29 cellular contexts compared by ENCODE assay signal in genomic region chr5:83645936-83646335, GRCh38.
DNase-seq lines count a peak whose midpoint lies in the region; ATAC-seq, FAIRE-seq and TF ChIP-seq lines count a peak whose summit lies in the region.
"Had no signal": no experiment of that assay in that cellular context is flagged by ENCODE, and none has a peak within 500 bp of the region (broad histone marks: within the 10 kb centered on the region; RNA-seq: fewer than 3 reads in every experiment).

No MANE protein-coding gene starts in this region.

- H2AFZ ChIP-seq in HCT116 (ENCODE audit: low read depth, low read length, poor library complexity, severe bottlenecking) (no peak overlapping the region), K562 (ENCODE audit: low read depth, low read length) (no peak overlapping the region), smooth muscle cell (ENCODE audit: low read depth) (peak overlapping the region; percentile 71)
- H2AFZ ChIP-seq: GM23338 had no signal

- TF ChIP-seq RAD21 in HCT116 (IDR thresholded peaks at IDR 0.05; ENCODE audit: low read depth) (no peak), K562 (CRISPR knock-in tag; conservative IDR thresholded peaks at IDR 0.05 in 1 of 2, IDR thresholded peaks at IDR 0.05 in 1 of 2) (no peak)

- 0 out of 2 replicates have a peak, but pooled peaks cover 2% of the 10 kb centered on the region for H3K9me2 ChIP-seq in HCT116 (ENCODE audit: insufficient read depth)

- H3K4me1 ChIP-seq in HCT116 (ENCODE audit: control insufficient read depth in 1 of 2, insufficient read depth in 2 of 2, low read length in 2 of 2) (no peaks in the 10 kb centered on the region), K562 (replicated peaks in 1 of 2; ENCODE audit: control insufficient read depth in 2 of 2, insufficient read depth in 2 of 2, low read length in 2 of 2) (no peaks in the 10 kb centered on the region), smooth muscle cell (ENCODE audit: low read depth) (peaks cover 13% of the 10 kb centered on the region)
- H3K4me1 ChIP-seq: heart right ventricle, psoas muscle had no signal

- H3K79me2 ChIP-seq in HCT116 (ENCODE audit: insufficient read depth, low read length) (no peaks in the 10 kb centered on the region), K562 (ENCODE audit: control insufficient read depth, insufficient read depth, low read length) (no peaks in the 10 kb centered on the region), smooth muscle cell (ENCODE audit: low read depth) (no peaks in the 10 kb centered on the region)

- H3F3A ChIP-seq in smooth muscle cell (ENCODE audit: low read depth): peaks cover 13% of the 10 kb centered on the region

- RAD21 ChIA-PET in HCT116 (lab: Charles Lee; ENCODE audit: low non-redundant PET in 1 of 2, low total read pairs in 2 of 2, uncharacterized antibody in 2 of 2, unreplicated experiment in 2 of 2): no interaction called here

- intact Hi-C loops in HCT116 (cut with micrococcal nuclease): no loop called here
- intact Hi-C loops in K562 (cut with micrococcal nuclease): no loop called here

- no peak overlapping the region for H3K4me3 ChIP-seq in HCT116 (replicated peaks in 1 of 2; ENCODE audit: low read depth in 1 of 2, low read length in 2 of 2)
- no peak overlapping the region for H3K4me3 ChIP-seq in K562
- H3K4me3 ChIP-seq in fibroblast of the aortic adventitia (ENCODE audit: low read depth, low read length): no peak overlapping the region
- H3K4me3 ChIP-seq in smooth muscle cell: no peak overlapping the region
- H3K4me3 ChIP-seq: GM23338, heart right ventricle, psoas muscle had no signal

- BruUV-seq in HCT116 (replicated peaks; lab: Mats Ljungman, UMichigan) (no TSS peak), K562 (replicated peaks; lab: Mats Ljungman, UMichigan) (no TSS peak)

- POLR2A ChIA-PET in HCT116 (lab: Charles Lee) (no interaction called here), K562 (lab: Yijun Ruan, JAX) (no interaction called here)

- H3K27ac ChIP-seq in HCT116 (ENCODE audit: low read depth, low read length) (no peak overlapping the region), K562 (ENCODE audit: extremely low read depth, low read depth, low read length) (no peak overlapping the region), smooth muscle cell (ENCODE audit: low read depth) (peak overlapping the region; percentile 37)
- H3K27ac ChIP-seq: heart right ventricle, neutrophil, psoas muscle had no signal

- no peak for TF ChIP-seq POLR2A in HCT116 (IDR thresholded peaks at IDR 0.05; ENCODE audit: borderline replicate concordance, extremely low read depth, insufficient read depth, insufficient read length)
- no peak for TF ChIP-seq POLR2A in K562 (conservative IDR thresholded peaks at IDR 0.05)

- H4K20me1 ChIP-seq in HCT116 (ENCODE audit: insufficient read depth) (no peaks in the 10 kb centered on the region), K562 (replicated peaks; ENCODE audit: control insufficient read depth, insufficient read depth, low read length) (no peaks in the 10 kb centered on the region), smooth muscle cell (ENCODE audit: low read depth) (no peaks in the 10 kb centered on the region)

- TF ChIP-seq CTCF in HCT116 (IDR thresholded peaks at IDR 0.05 in 2 of 3, conservative IDR thresholded peaks at IDR 0.05 in 1 of 3; ENCODE audit: borderline replicate concordance in 1 of 3, insufficient read depth in 1 of 3, low read depth in 2 of 3, low read length in 2 of 3) (no peak), K562 (IDR thresholded peaks at IDR 0.05 in 2 of 3, conservative IDR thresholded peaks at IDR 0.05 in 1 of 3; ENCODE audit: insufficient read depth in 2 of 3, low read depth in 1 of 3, low read length in 3 of 3) (no peak), fibroblast of the aortic adventitia (IDR thresholded peaks at IDR 0.05; ENCODE audit: insufficient read depth, low read length) (no peak), smooth muscle cell (IDR thresholded peaks at IDR 0.05; ENCODE audit: borderline replicate concordance, insufficient read depth, poor library complexity, severe bottlenecking) (no peak)

- WGBS in K562 (ENCODE audit: insufficient coverage, low coverage, missing lambda C conversion rate): 0% methylated on average over 1 of the region's 1 CpG
- 87% methylated on average over 1 of the region's 1 CpG for whole genome bisulfite sequencing in smooth muscle cell (ENCODE audit: low lambda C conversion rate)

- no peaks in the 10 kb centered on the region for H3K27me3 ChIP-seq in HCT116 (ENCODE audit: insufficient read depth, low read length)
- no peaks in the 10 kb centered on the region for H3K27me3 ChIP-seq in K562 (ENCODE audit: control insufficient read depth in 2 of 2, insufficient read depth in 2 of 2, low read length in 2 of 2)
- no peaks in the 10 kb centered on the region for H3K27me3 ChIP-seq in smooth muscle cell (ENCODE audit: low read depth)
- H3K27me3 ChIP-seq: heart right ventricle, neutrophil had no signal

- DNase-seq in HCT116 (ENCODE audit: low read depth, low spot score) (no peak), K562 (ENCODE audit: extremely low read depth in 1 of 4, low spot score in 3 of 4) (no peak), fibroblast of the aortic adventitia (ENCODE audit: low read depth) (peak; percentile 44), smooth muscle cell (lab: John Stamatoyannopoulos, UW; ENCODE audit: unreplicated experiment) (no peak), cerebellar cortex (ENCODE audit: low spot score) (no peak), MV-4-11 (lab: John Stamatoyannopoulos, UW) (no peak)
- no peak for DNase-seq in activated effector memory CD4-positive, alpha-beta T cell treated with Interleukin-2 at 50 U/mL for 16 hours
- DNase-seq: activated B cell treated with CpG ODN at 0.5 μM for 24 hours; activated CD4-positive, alpha-beta T cell treated with anti-CD3 and anti-CD28 coated beads, Interleukin-2, amount 50 U/mL, for 1 hour; activated gamma-delta T cell; activated naive CD8-positive, alpha-beta T cell treated with anti-CD3 and anti-CD28 coated beads, Interleukin-2, amount 10 ng/mL, durations not matched to agents 7 days and 5 days; activated T-cell treated with anti-CD3 and anti-CD28 coated beads, Interleukin-2, amount 50 U/mL, for 1 hour; DMS79 treated with DMSO at 0.1 percent for 48 hours; foreskin melanocyte; GF-D8; heart right ventricle; HFFc6; midbrain; naive thymus-derived CD4-positive, alpha-beta T cell; NCI-H1105; NCI-H1930; NCI-H524; NK-92 treated with Interleukin-12 subunit alpha and Interleukin-12 subunit beta, amount 100 ng/mL, for 24 hours; PC-3; psoas muscle had no signal

- no peaks in the 10 kb centered on the region for H3K36me3 ChIP-seq in HCT116 (ENCODE audit: control insufficient read depth in 1 of 2, insufficient read depth in 2 of 2, low read length in 2 of 2)
- no peaks in the 10 kb centered on the region for H3K36me3 ChIP-seq in K562 (ENCODE audit: control insufficient read depth, insufficient read depth, low read length)
- H3K36me3 ChIP-seq in smooth muscle cell (ENCODE audit: low read depth): no peaks in the 10 kb centered on the region
- H3K36me3 ChIP-seq: heart right ventricle, neutrophil had no signal

- no peak for FAIRE-seq in K562 (lab: Jason Lieb, UNC)

- no peaks in the 10 kb centered on the region for H3K9me1 ChIP-seq in K562 (ENCODE audit: control insufficient read depth, insufficient read depth, low read length)

- no peaks in the 10 kb centered on the region for H3K9me3 ChIP-seq in HCT116 (ENCODE audit: control insufficient read depth in 1 of 2, insufficient read depth in 1 of 2, low read depth in 1 of 2, low read length in 2 of 2)
- H3K9me3 ChIP-seq in K562 (replicated peaks; ENCODE audit: control insufficient read depth, insufficient read depth, low read depth, low read length): no peaks in the 10 kb centered on the region
- no peaks in the 10 kb centered on the region for H3K9me3 ChIP-seq in smooth muscle cell (replicated peaks; ENCODE audit: low read depth)
- H3K9me3 ChIP-seq: heart right ventricle, neutrophil, psoas muscle had no signal

- in situ Hi-C loops in K562 (cut with MboI): no loop called here

- H3K4me2 ChIP-seq in HCT116 (ENCODE audit: low read length) (no peak overlapping the region), K562 (ENCODE audit: insufficient read depth, low read length) (no peak overlapping the region), smooth muscle cell (peak overlapping the region; percentile 39)
- H3K4me2 ChIP-seq: GM23338 had no signal

- TF ChIP-seq EP300 in K562 (IDR thresholded peaks at IDR 0.05; ENCODE audit: low read length): no peak

- ATAC-seq in HCT116 (no peak), K562 (no peak)
- ATAC-seq: GM23338; heart right ventricle; naive thymus-derived CD4-positive, alpha-beta T cell; PC-3; psoas muscle; SK-N-SH treated with all-trans-retinoic acid at 6 μM for 48 hours; stimulated activated effector memory CD8-positive, alpha-beta T cell treated with anti-CD3 and anti-CD28 coated beads, Interleukin-12 subunit alpha, Interleukin-12 subunit beta, amount 100 ng/mL, for 72 hours had no signal

- CTCF ChIA-PET in HCT116 (lab: Charles Lee): no interaction called here
- CTCF ChIA-PET in K562 (lab: Yijun Ruan, JAX; ENCODE audit: low intra/inter-chr PET ratio): no interaction called here

- no peak overlapping the region for H3K9ac ChIP-seq in HCT116 (ENCODE audit: low read length)
- no peak overlapping the region for H3K9ac ChIP-seq in K562 (ENCODE audit: insufficient read depth in 1 of 2, low read depth in 2 of 2, low read length in 2 of 2)
- H3K9ac ChIP-seq in smooth muscle cell (ENCODE audit: low read depth): no peak overlapping the region

TF ChIP-seq in K562, 482 proteins besides CTCF, POLR2A, EP300 and RAD21:
- TF ChIP-seq CEBPG (CRISPR knock-in tag; IDR thresholded peaks at IDR 0.05) (no peak), CEBPG (tag; conservative IDR thresholded peaks at IDR 0.05 in 1 of 2, IDR thresholded peaks at IDR 0.05 in 1 of 2) (peak; percentile 75 to 82), ATF3 (IDR thresholded peaks at IDR 0.05) (peak; percentile 39; the same call in 1 of the 2 replicates), ATF3 (CRISPR knock-in tag; conservative IDR thresholded peaks at IDR 0.05) (no peak), CEBPB (tag; IDR thresholded peaks at IDR 0.05) (peak; percentile 39; the same call in 1 of the 2 replicates), POLR2AphosphoS5 (IDR thresholded peaks at IDR 0.05; ENCODE audit: control insufficient read depth, insufficient read depth, low read depth, low read length) (no peak)
TF ChIP-seq in K562: peak in this region for 3.

Comparison
In these comparisons a context has a peak if more than half of its experiments do, and no peak if none do; other contexts are left out.
1. Of the 22 proteins assayed by ChIP-seq in both K562 and HCT116: peak only in K562: none; only in HCT116: none; in both: CEBPB; in neither: 20; mixed calls (peak in some experiments, not most) for 1.